15 cellular contexts compared by ENCODE assay signal in genomic region chr6:145865595-145865994, GRCh38. TPM values are rescaled to one million over a fixed set of nuclear protein-coding genes. Genes with fewer than 3 reads are reported as not detected.
DNase-seq lines count a peak whose midpoint lies in the region; ATAC-seq and TF ChIP-seq lines count a peak whose summit lies in the region.
"Had no signal": no experiment of that assay in that cellular context is flagged by ENCODE, and none has a peak within 500 bp of the region (broad histone marks: within the 10 kb centered on the region; RNA-seq: fewer than 3 reads in every experiment).

No MANE protein-coding gene starts in this region.

- TF ChIP-seq CTCF in CD8-positive, alpha-beta T cell (IDR thresholded peaks at IDR 0.05) = no peak

- no peaks in the 10 kb centered on the region for H3K9me3 ChIP-seq in CD8-positive, alpha-beta T cell (ENCODE audit: low read length)
- H3K9me3 ChIP-seq: colonic mucosa had no signal

- no peaks in the 10 kb centered on the region for H3K9me3 Mint-ChIP-seq in CD8-positive, alpha-beta T cell
- H3K9me3 Mint-ChIP-seq in T-cell = peaks cover 0 to 6% (median 5%) of the 10 kb centered on the region in 3 donors

- H3K36me3 ChIP-seq in CD8-positive, alpha-beta T cell (ENCODE audit: insufficient read depth, low read length) = no peaks in the 10 kb centered on the region
- H3K36me3 ChIP-seq: colonic mucosa, gastroesophageal sphincter had no signal

- no peak overlapping the region for H3K4me3 Mint-ChIP-seq in CD8-positive, alpha-beta T cell
- H3K4me3 Mint-ChIP-seq in T-cell = peak overlapping the region in 2 of 3 donors; percentile 41 to 64

- CTCF ChIA-PET in CD8-positive, alpha-beta T cell (lab: Charles Lee) = interaction anchor here (1.0 to 1.2 kb wide), 2 partner anchors 22 to 64 kb away, joined by 4 read pairs; no protein-coding TSS in a partner anchor
- CTCF ChIA-PET in T-cell (lab: Charles Lee) = interaction anchor here in 1 of 2 donors (0.6 kb wide), 1 partner anchor 1299 kb away, joined by 3 read pairs; no protein-coding TSS in a partner anchor

- peaks cover 22% of the 10 kb centered on the region for H3K4me1 ChIP-seq in CD8-positive, alpha-beta T cell (ENCODE audit: insufficient read depth, low read length)
- H3K4me1 ChIP-seq: colonic mucosa had no signal

- no peak for ATAC-seq in CD8-positive, alpha-beta T cell
- ATAC-seq in GM19372 (IDR thresholded peaks at IDR 0.05; ENCODE audit: low read depth, unreplicated experiment) (peak; percentile 21), HG02938 (IDR thresholded peaks at IDR 0.05; ENCODE audit: unreplicated experiment) (peak; percentile 5), T-cell (replicated peaks in 1 of 4) (peak in 1 of 4 experiments; percentile 11), HG02981 (IDR thresholded peaks at IDR 0.05; ENCODE audit: unreplicated experiment) (no peak)
- ATAC-seq: gastroesophageal sphincter, PC-3, right cardiac atrium had no signal

- H3K27me3 ChIP-seq in CD8-positive, alpha-beta T cell (ENCODE audit: insufficient read depth, low read length) = no peaks in the 10 kb centered on the region
- H3K27me3 ChIP-seq: colonic mucosa, gastroesophageal sphincter had no signal

- peaks cover 7% of the 10 kb centered on the region for H3K36me3 Mint-ChIP-seq in CD8-positive, alpha-beta T cell
- H3K36me3 Mint-ChIP-seq in T-cell = peaks cover 11% of the 10 kb centered on the region

- no peaks in the 10 kb centered on the region for H3K27me3 Mint-ChIP-seq in CD8-positive, alpha-beta T cell (ENCODE audit: low read depth)
- no peaks in the 10 kb centered on the region for H3K27me3 Mint-ChIP-seq in T-cell

- intact Hi-C loops in CD8-positive, alpha-beta T cell (cut with DNase I, micrococcal nuclease) = no loop called here

- H3K27ac Mint-ChIP-seq in CD8-positive, alpha-beta T cell = peak overlapping the region; percentile 90
- peak overlapping the region; percentile 91 to 92 for H3K27ac Mint-ChIP-seq in T-cell

- POLR2A ChIA-PET in CD8-positive, alpha-beta T cell (lab: Charles Lee) = interaction anchor here (1.2 to 2.0 kb wide), 3 partner anchors 51 to 130 kb away, joined by 5 to 9 read pairs (median 8); partner anchors contain the start of genes EPM2A, FBXO30 and SHPRH
- POLR2A ChIA-PET in T-cell (lab: Charles Lee) = interaction anchor here in 1 of 2 donors (0.5 to 1.5 kb wide), 2 partner anchors 51 to 81 kb away, joined by 3 to 4 read pairs; partner anchors contain the start of gene FBXO30

- no peak for DNase-seq in CD8-positive, alpha-beta T cell
- DNase-seq in T-cell (no peak), GF-D8 (lab: John Stamatoyannopoulos, UW) (no peak), NCI-H345 (lab: John Stamatoyannopoulos, UW) (no peak)
- DNase-seq in stimulated activated CD4-positive, alpha-beta T cell treated with anti-CD3 and anti-CD28 coated beads, Interleukin-4, amount 100 ng/mL, for 24 hours = no peak
- DNase-seq: activated gamma-delta T cell treated with Interleukin-2 at 50 U/mL for 16 hours, colonic mucosa, PC-3, right cardiac atrium had no signal

- peaks cover 40% of the 10 kb centered on the region for H3K4me1 Mint-ChIP-seq in CD8-positive, alpha-beta T cell (ENCODE audit: low read depth)
- peaks cover 32 to 45% (median 36%) of the 10 kb centered on the region in 3 donors for H3K4me1 Mint-ChIP-seq in T-cell

- H3K4me3 ChIP-seq in CD8-positive, alpha-beta T cell (ENCODE audit: low read depth, low read length) = no peak overlapping the region
- H3K4me3 ChIP-seq: colonic mucosa, gastroesophageal sphincter, lung had no signal

- H3K27ac ChIP-seq in CD8-positive, alpha-beta T cell (ENCODE audit: low read depth, low read length) = no peak overlapping the region
- H3K27ac ChIP-seq: C4-2B, colonic mucosa had no signal

RNA-seq across cellular contexts. Expression of gene FBXO30, which starts 51.0 kb away (rescaled TPM):
- 1 to 10 TPM; 1.5 to 1.7 TPM for total RNA-seq in CD8-positive, alpha-beta T cell
- 1 to 10 TPM; 2.5 to 6.2 (median 5.0) TPM for total RNA-seq in T-cell

Comparison
In these comparisons a context has a peak if more than half of its experiments do, and no peak if none do; other contexts are left out.
1. ATAC-seq: peak in GM19372 (single experiment) and HG02938 (single experiment); none in CD8-positive, alpha-beta T cell (single experiment) and HG02981 (single experiment).